Comparison of ENCODE assay signal across 8 cellular contexts in genomic region chr16:70508752-70509151, GRCh38. TPM values are rescaled to one million over a fixed set of nuclear protein-coding genes. Genes with fewer than 3 reads are reported as not detected.
A peak's percentile ranks its signal among the peaks of the same experiment; 100 is the strongest.
DNase-seq lines count a peak whose midpoint lies in the region; ATAC-seq and TF ChIP-seq lines count a peak whose summit lies in the region.

No MANE protein-coding gene starts in this region.

- H4K91ac ChIP-seq in mesenchymal stem cell (ENCODE audit: low read length), result no peak overlapping the region

- peak; percentile 72 for ATAC-seq in activated CD8-positive, alpha-beta T cell treated with anti-CD3 and anti-CD28 coated beads, Interleukin-2, amount 10 ng/mL, durations not matched to agents 7 days and 5 days
- no peak for ATAC-seq in HG02571 (IDR thresholded peaks at IDR 0.05; ENCODE audit: unreplicated experiment)

- H3K23ac ChIP-seq in mesenchymal stem cell (ENCODE audit: low read length in 2 of 2), result no peak overlapping the region
- no peak overlapping the region for H3K23ac ChIP-seq in mesendoderm (ENCODE audit: low read length)

- peaks cover 42% of the 10 kb centered on the region for H3K36me3 Mint-ChIP-seq in activated CD8-positive, alpha-beta T cell treated with anti-CD3 and anti-CD28 coated beads, Interleukin-2, amount 10 ng/mL, durations not matched to agents 7 days and 5 days (ENCODE audit: low read depth)

- H3K4me2 ChIP-seq in DOHH2 (ENCODE audit: low read length) (peak overlapping the region; percentile 50), KMS-11 (no peak overlapping the region), mesenchymal stem cell (ENCODE audit: low read length, poor library complexity, severe bottlenecking) (no peak overlapping the region), mesendoderm (ENCODE audit: low read length) (no peak overlapping the region)

- no peak overlapping the region for H2BK15ac ChIP-seq in mesenchymal stem cell (ENCODE audit: low read depth, poor library complexity, severe bottlenecking)
- H2BK15ac ChIP-seq in mesendoderm (replicated peaks; ENCODE audit: low read depth), result no peak overlapping the region

- no peak for DNase-seq in activated CD8-positive, alpha-beta T cell treated with anti-CD3 and anti-CD28 coated beads, Interleukin-2, amount 10 ng/mL, durations not matched to agents 7 days and 5 days
- DNase-seq in mesenchymal stem cell (peak; percentile 15), transverse colon (no peak), RWPE1 (ENCODE audit: low spot score) (no peak), mesendoderm (no peak)

- CTCF ChIA-PET in activated CD8-positive, alpha-beta T cell treated with anti-CD3 and anti-CD28 coated beads, Interleukin-2, amount 10 ng/mL, durations not matched to agents 7 days and 5 days (lab: Charles Lee), result interaction anchor here (0.6 to 2.4 kb wide), 35 partner anchors 8 to 262 kb away, joined by 3 to 50 read pairs (median 5); partner anchors contain the start of genes COG4 and SF3B3
- CTCF ChIA-PET in RWPE1 (lab: Yijun Ruan, JAX), result interaction anchor here (0.8 to 1.0 kb wide), 2 partner anchors 14 to 42 kb away, joined by 3 to 5 read pairs; partner anchors contain the start of genes COG4 and SF3B3

- no peak overlapping the region for H2BK12ac ChIP-seq in mesenchymal stem cell (ENCODE audit: low read length in 2 of 2)

- H3K79me1 ChIP-seq in mesenchymal stem cell (replicated peaks; ENCODE audit: low read length, poor library complexity, severe bottlenecking), result no peaks in the 10 kb centered on the region
- no peaks in the 10 kb centered on the region for H3K79me1 ChIP-seq in mesendoderm (ENCODE audit: low read length)

- H3K4me3 Mint-ChIP-seq in activated CD8-positive, alpha-beta T cell treated with anti-CD3 and anti-CD28 coated beads, Interleukin-2, amount 10 ng/mL, durations not matched to agents 7 days and 5 days, result no peak overlapping the region

- H2BK5ac ChIP-seq in mesenchymal stem cell (ENCODE audit: low read depth, low read length, poor library complexity, severe bottlenecking) (no peak overlapping the region), mesendoderm (ENCODE audit: low read length) (no peak overlapping the region)

- 94% methylated on average over 3 of the region's 5 CpGs for WGBS in mesenchymal stem cell
- 65 to 66% methylated on average over 4 to 5 of the region's 5 CpGs for WGBS in transverse colon (ENCODE audit: low coverage in 1 of 2), 2 donors
- no CpG with 5 or more reads among the region's 5 CpGs for WGBS in mesendoderm (ENCODE audit: extremely low coverage, insufficient coverage, low lambda C conversion rate)

- H3K9me2 ChIP-seq in DOHH2 (replicated peaks; ENCODE audit: control insufficient read depth, low read length), result no peaks in the 10 kb centered on the region

- H3K14ac ChIP-seq in mesenchymal stem cell (ENCODE audit: low read length in 2 of 2), result no peak overlapping the region

- peak; percentile 61 for TF ChIP-seq CTCF in DOHH2 (IDR thresholded peaks at IDR 0.05; ENCODE audit: low read depth, low read length, poor library complexity, severe bottlenecking)
- TF ChIP-seq CTCF in KMS-11 (conservative IDR thresholded peaks at IDR 0.05; ENCODE audit: low read depth, low read length), result peak; percentile 53
- TF ChIP-seq CTCF in transverse colon (IDR thresholded peaks at IDR 0.05), result no peak
- no peak for TF ChIP-seq CTCF in RWPE1 (conservative IDR thresholded peaks at IDR 0.05; ENCODE audit: low read depth)

- H4K5ac ChIP-seq in mesendoderm (ENCODE audit: low read length), result no peak overlapping the region

- in situ Hi-C loops in transverse colon (cut with MboI; ENCODE audit: low pct_ligation_motif_present in 1 of 4, low pct_unique_long_range_greater_than_20kb in 1 of 4, low sequenced_read_pairs in 3 of 4), result no loop called here

- TF ChIP-seq EP300 in transverse colon (IDR thresholded peaks at IDR 0.05; ENCODE audit: low read depth), result no peak

- H2AFZ ChIP-seq in KMS-11 (ENCODE audit: low read depth), result no peak overlapping the region
- H2AFZ ChIP-seq in mesenchymal stem cell (ENCODE audit: low read depth, low read length), result no peak overlapping the region

- H3K9me3 Mint-ChIP-seq in activated CD8-positive, alpha-beta T cell treated with anti-CD3 and anti-CD28 coated beads, Interleukin-2, amount 10 ng/mL, durations not matched to agents 7 days and 5 days (ENCODE audit: insufficient read depth), result no peaks in the 10 kb centered on the region

- no peak overlapping the region for H3K18ac ChIP-seq in mesenchymal stem cell (ENCODE audit: low read depth in 1 of 2, low read length in 2 of 2)
- no peak overlapping the region for H3K18ac ChIP-seq in mesendoderm (ENCODE audit: low read length)

- H3K9ac ChIP-seq in KMS-11 (no peak overlapping the region), mesenchymal stem cell (ENCODE audit: low read length) (no peak overlapping the region), mesendoderm (ENCODE audit: low read length) (no peak overlapping the region)

- H3K27me3 Mint-ChIP-seq in activated CD8-positive, alpha-beta T cell treated with anti-CD3 and anti-CD28 coated beads, Interleukin-2, amount 10 ng/mL, durations not matched to agents 7 days and 5 days (ENCODE audit: low read depth), result no peaks in the 10 kb centered on the region

- no peak overlapping the region for H3K56ac ChIP-seq in mesendoderm (ENCODE audit: low read length)

- H2BK120ac ChIP-seq in mesenchymal stem cell (ENCODE audit: low read depth, low read length) (no peak overlapping the region), mesendoderm (ENCODE audit: low read depth, low read length) (no peak overlapping the region)

- POLR2A ChIA-PET in activated CD8-positive, alpha-beta T cell treated with anti-CD3 and anti-CD28 coated beads, Interleukin-2, amount 10 ng/mL, durations not matched to agents 7 days and 5 days (lab: Charles Lee), result interaction anchor here (0.6 to 3.2 kb wide), 3 partner anchors 14 to 23 kb away, joined by 3 to 17 read pairs (median 3); partner anchors contain the start of genes COG4 and SF3B3
- POLR2A ChIA-PET in RWPE1 (lab: Yijun Ruan, JAX; ENCODE audit: low non-redundant PET), result no interaction called here

- H3K4ac ChIP-seq in mesenchymal stem cell (ENCODE audit: low read depth in 1 of 2, low read length in 2 of 2), result no peak overlapping the region
- H3K4ac ChIP-seq in mesendoderm (ENCODE audit: low read depth, low read length), result no peak overlapping the region

- H4K20me1 ChIP-seq in DOHH2 (ENCODE audit: control insufficient read depth, insufficient read depth, low read depth, low read length), result no peaks in the 10 kb centered on the region
- H4K20me1 ChIP-seq in KMS-11 (ENCODE audit: insufficient read depth), result no peaks in the 10 kb centered on the region

- H3F3A ChIP-seq in DOHH2 (ENCODE audit: control insufficient read depth, insufficient read depth), result 0 out of 2 replicates have a peak, but pooled peaks cover 5% of the 10 kb centered on the region

- H3K79me2 ChIP-seq in DOHH2 (ENCODE audit: control insufficient read depth, low read length) (peaks cover 4% of the 10 kb centered on the region), KMS-11 (ENCODE audit: insufficient read depth, low read depth) (no peaks in the 10 kb centered on the region), mesendoderm (ENCODE audit: control insufficient read depth, insufficient read depth, low read length) (no peaks in the 10 kb centered on the region)

- no peaks in the 10 kb centered on the region for H3K9me3 ChIP-seq in DOHH2 (ENCODE audit: control insufficient read depth, insufficient read depth, low read length)
- H3K9me3 ChIP-seq in mesenchymal stem cell (ENCODE audit: control insufficient read depth, low read length), result no peaks in the 10 kb centered on the region
- H3K9me3 ChIP-seq in transverse colon, result no peaks in the 10 kb centered on the region

- H4K8ac ChIP-seq in mesenchymal stem cell (ENCODE audit: low read length) (no peak overlapping the region), mesendoderm (ENCODE audit: low read depth, low read length) (no peak overlapping the region)

- H3K36me3 ChIP-seq in DOHH2 (ENCODE audit: control insufficient read depth, low read length) (peaks cover 53% of the 10 kb centered on the region), KMS-11 (ENCODE audit: insufficient read depth) (no peaks in the 10 kb centered on the region), mesenchymal stem cell (ENCODE audit: control insufficient read depth in 1 of 2, insufficient read depth in 2 of 2, low read depth in 1 of 2, low read length in 2 of 2) (peaks cover 36 to 80% of the 10 kb centered on the region in 2 experiments), transverse colon (peaks cover 0 to 52% (median 26%) of the 10 kb centered on the region in 4 donors), mesendoderm (ENCODE audit: control insufficient read depth, insufficient read depth, low read length) (peaks cover 6% of the 10 kb centered on the region)

- H3K4me1 ChIP-seq in DOHH2 (ENCODE audit: control insufficient read depth, low read length) (peaks cover 37% of the 10 kb centered on the region), KMS-11 (ENCODE audit: low read depth, poor library complexity, severe bottlenecking) (no peaks in the 10 kb centered on the region), mesenchymal stem cell (ENCODE audit: control insufficient read depth, insufficient read depth, low read depth, low read length) (no peaks in the 10 kb centered on the region), transverse colon (no peaks in the 10 kb centered on the region), mesendoderm (ENCODE audit: control insufficient read depth, low read depth, low read length) (no peaks in the 10 kb centered on the region)

- intact Hi-C loops in transverse colon (cut with DNase I; ENCODE audit: low total_unique reads), result no loop called here

- H3K4me3 ChIP-seq in DOHH2 (ENCODE audit: low read length) (peak overlapping the region; percentile 17), KMS-11 (IDR thresholded peaks at IDR 0.05; ENCODE audit: insufficient read depth, low read depth, low read length) (no peak overlapping the region), mesenchymal stem cell (ENCODE audit: insufficient read depth in 1 of 2, low read depth in 1 of 2, low read length in 2 of 2) (no peak overlapping the region), transverse colon (no peak overlapping the region), mesendoderm (ENCODE audit: low read length) (no peak overlapping the region)

- no peaks in the 10 kb centered on the region for H3K27me3 ChIP-seq in DOHH2 (ENCODE audit: control insufficient read depth, low read length)
- H3K27me3 ChIP-seq in KMS-11 (ENCODE audit: insufficient read depth, low read depth), result no peaks in the 10 kb centered on the region
- no peaks in the 10 kb centered on the region for H3K27me3 ChIP-seq in mesenchymal stem cell (ENCODE audit: control insufficient read depth in 1 of 2, insufficient read depth in 1 of 2, low read length in 2 of 2)
- no peaks in the 10 kb centered on the region for H3K27me3 ChIP-seq in transverse colon
- no peaks in the 10 kb centered on the region for H3K27me3 ChIP-seq in mesendoderm (ENCODE audit: insufficient read depth, low read length, poor library complexity)

- H3K27ac ChIP-seq in DOHH2 (ENCODE audit: low read depth, low read length), result peak overlapping the region; percentile 37
- H3K27ac ChIP-seq in KMS-11, result no peak overlapping the region
- H3K27ac ChIP-seq in mesenchymal stem cell (ENCODE audit: low read length, poor library complexity, severe bottlenecking), result no peak overlapping the region
- H3K27ac ChIP-seq in transverse colon, result no peak overlapping the region
- no peak overlapping the region for H3K27ac ChIP-seq in RWPE1
- no peak overlapping the region for H3K27ac ChIP-seq in mesendoderm (ENCODE audit: low read depth, low read length)

- no peak overlapping the region for H2AK5ac ChIP-seq in mesenchymal stem cell (ENCODE audit: low read length, severe bottlenecking)
- H2AK5ac ChIP-seq in mesendoderm (ENCODE audit: low read length), result no peak overlapping the region

- TF ChIP-seq POLR2A in transverse colon (IDR thresholded peaks at IDR 0.05), result no peak

- peaks cover 11% of the 10 kb centered on the region for H3K4me1 Mint-ChIP-seq in activated CD8-positive, alpha-beta T cell treated with anti-CD3 and anti-CD28 coated beads, Interleukin-2, amount 10 ng/mL, durations not matched to agents 7 days and 5 days (ENCODE audit: low read depth)

- H3K27ac Mint-ChIP-seq in activated CD8-positive, alpha-beta T cell treated with anti-CD3 and anti-CD28 coated beads, Interleukin-2, amount 10 ng/mL, durations not matched to agents 7 days and 5 days, result peak overlapping the region; percentile 83

RNA-seq across cellular contexts. Expression of gene COG4, which starts 14.6 kb away (rescaled TPM):
- total RNA-seq in activated CD8-positive, alpha-beta T cell treated with anti-CD3 and anti-CD28 coated beads, Interleukin-2, amount 10 ng/mL, durations not matched to agents 7 days and 5 days, result 10 to 100 TPM; 62.1 to 71.3 TPM
- polyA plus RNA-seq in mesenchymal stem cell (2013, experiment 1 of 2), result 31.1 TPM
- polyA plus RNA-seq in mesenchymal stem cell (2013, experiment 2 of 2), result 32.7 TPM
- 100 to 1,000 TPM in 1 of 4 donors, 10 to 100 TPM in 3; 55.4 to 200 (median 64.0) TPM for total RNA-seq in transverse colon
- 23.8 TPM for polyA plus RNA-seq in mesendoderm (2013, experiment 1 of 2)
- polyA plus RNA-seq in mesendoderm (2013, experiment 2 of 2), result 24.5 TPM

RNA-seq across cellular contexts. Expression of gene SF3B3, which starts 14.9 kb away (rescaled TPM):
- total RNA-seq in activated CD8-positive, alpha-beta T cell treated with anti-CD3 and anti-CD28 coated beads, Interleukin-2, amount 10 ng/mL, durations not matched to agents 7 days and 5 days, result 100 to 1,000 TPM; 399 to 420 TPM
- polyA plus RNA-seq in mesenchymal stem cell (2013, experiment 1 of 2), result 72.0 TPM
- polyA plus RNA-seq in mesenchymal stem cell (2013, experiment 2 of 2), result 74.7 TPM
- 100 to 1,000 TPM in 1 of 4 donors, 10 to 100 TPM in 3; 59.5 to 135 (median 72.8) TPM for total RNA-seq in transverse colon
- polyA plus RNA-seq in mesendoderm (2013, experiment 1 of 2), result 204 TPM
- 185 TPM for polyA plus RNA-seq in mesendoderm (2013, experiment 2 of 2)

RNA-seq across cellular contexts. Expression of gene FCSK, which starts 54.4 kb away (rescaled TPM):
- 10 to 100 TPM; 17.3 to 18.8 TPM for total RNA-seq in activated CD8-positive, alpha-beta T cell treated with anti-CD3 and anti-CD28 coated beads, Interleukin-2, amount 10 ng/mL, durations not matched to agents 7 days and 5 days
- 3.7 TPM for polyA plus RNA-seq in mesenchymal stem cell (2013, experiment 1 of 2)
- 3.7 TPM for polyA plus RNA-seq in mesenchymal stem cell (2013, experiment 2 of 2)
- 10 to 100 TPM; 38.5 to 62.7 (median 43.1) TPM for total RNA-seq in transverse colon
- polyA plus RNA-seq in mesendoderm (2013, experiment 1 of 2), result 1.4 TPM
- polyA plus RNA-seq in mesendoderm (2013, experiment 2 of 2), result 1.4 TPM

Comparison
In these comparisons a context has a peak if more than half of its experiments do, and no peak if none do; other contexts are left out.
1. CTCF ChIP-seq: peak in DOHH2 (single experiment) and KMS-11 (single experiment); none in transverse colon (0 of 5) and RWPE1 (single experiment).